In genomic region chr1:197927908-197928665, GRCh38 we compare ENCODE assay signal across 1 cellular context.
TF ChIP-seq lines count a peak whose summit lies in the region.

No MANE protein-coding gene starts in this region.

TF ChIP-seq in SK-N-SH, 30 proteins besides CTCF, POLR2A, EP300 and RAD21:
- TF ChIP-seq MAX (IDR thresholded peaks at IDR 0.05; ENCODE audit: low read depth) (no peak), YY1 (IDR thresholded peaks at IDR 0.05; ENCODE audit: low read depth) (no peak), RFX5 (IDR thresholded peaks at IDR 0.05; ENCODE audit: low read length) (no peak), MEF2A (IDR thresholded peaks at IDR 0.05; ENCODE audit: borderline replicate concordance, low read depth) (no peak), ZBTB33 (IDR thresholded peaks at IDR 0.05; ENCODE audit: borderline replicate concordance, low read depth) (no peak), CHD2 (IDR thresholded peaks at IDR 0.05; ENCODE audit: low read length, partially characterized antibody) (no peak), JUND (IDR thresholded peaks at IDR 0.05) (no peak), NRF1 (IDR thresholded peaks at IDR 0.05; ENCODE audit: low read depth, low read length) (no peak), REST (IDR thresholded peaks at IDR 0.05; ENCODE audit: low read depth, low read length) (no peak), GABPA (IDR thresholded peaks at IDR 0.05; ENCODE audit: low read depth) (no peak), SMC3 (IDR thresholded peaks at IDR 0.05; ENCODE audit: low read depth, low read length) (no peak), USF1 (IDR thresholded peaks at IDR 0.05; ENCODE audit: borderline replicate concordance, low read depth) (no peak), PBX3 (IDR thresholded peaks at IDR 0.05) (no peak), EZH2phosphoT487 (IDR thresholded peaks at IDR 0.05; ENCODE audit: borderline replicate concordance, low read depth) (no peak), RXRA (IDR thresholded peaks at IDR 0.05; ENCODE audit: borderline replicate concordance, low read depth) (no peak)
TF ChIP-seq in SK-N-SH: peak in this region for 0.
